12 cellular contexts compared by ENCODE assay signal in the genomic region with DNA sequence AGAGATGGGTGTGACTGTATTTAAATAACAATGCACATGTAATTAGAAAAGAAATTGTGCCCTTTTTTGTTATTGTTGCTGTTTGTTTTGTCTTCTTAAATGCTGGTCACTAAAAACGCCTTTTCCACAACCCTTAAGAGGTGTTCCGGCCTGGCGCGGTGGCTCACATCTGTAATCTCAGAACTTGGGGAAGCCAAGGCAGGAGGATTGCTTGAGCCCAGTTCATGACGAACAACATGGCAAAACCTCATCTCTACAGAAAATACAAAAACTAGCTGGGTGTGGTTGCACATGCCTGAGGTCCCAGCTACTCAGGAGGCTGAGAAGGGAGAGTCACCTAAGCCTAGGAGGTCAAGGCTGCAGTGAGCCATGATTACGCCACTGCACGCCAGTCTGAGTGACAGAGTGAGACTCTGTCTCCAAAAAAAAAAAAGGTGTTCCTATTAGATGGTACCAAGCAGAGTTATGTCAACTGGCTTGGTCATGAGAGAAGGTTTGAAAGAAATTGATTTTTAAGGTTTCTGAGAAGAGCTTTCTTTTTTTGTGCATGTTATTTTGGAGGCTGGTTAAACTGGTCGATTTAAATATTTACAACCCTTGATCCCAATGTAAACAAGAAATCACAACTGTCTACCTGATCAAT. TPM values are rescaled to one million over a fixed set of nuclear protein-coding genes. Genes with fewer than 3 reads are reported as not detected.
DNase-seq lines count a peak whose midpoint lies in the region; ATAC-seq and TF ChIP-seq lines count a peak whose summit lies in the region.
"Had no signal": no experiment of that assay in that cellular context is flagged by ENCODE, and none has a peak within 500 bp of the region (broad histone marks: within the 10 kb centered on the region; RNA-seq: fewer than 3 reads in every experiment).

No MANE protein-coding gene starts in this region.

- H3K4me1 Mint-ChIP-seq in activated CD4-positive, alpha-beta T cell treated with anti-CD3 and anti-CD28 coated beads, Interleukin-2, amount 10 ng/mL, durations not matched to agents 7 days and 5 days, result peaks cover 68% of the 10 kb centered on the region
- peaks cover 32% of the 10 kb centered on the region for H3K4me1 Mint-ChIP-seq in activated T-helper 17 cell treated with anti-CD3 and anti-CD28 coated beads, Interleukin-2, amount 50 U/mL, for 72 hours
- peaks cover 51 to 62% of the 10 kb centered on the region in 2 donors for H3K4me1 Mint-ChIP-seq in immature natural killer cell

- no peaks in the 10 kb centered on the region for H3K27me3 Mint-ChIP-seq in activated CD4-positive, alpha-beta T cell treated with anti-CD3 and anti-CD28 coated beads, Interleukin-2, amount 10 ng/mL, durations not matched to agents 7 days and 5 days
- H3K27me3 Mint-ChIP-seq in activated T-helper 17 cell treated with anti-CD3 and anti-CD28 coated beads, Interleukin-2, amount 50 U/mL, for 72 hours, result no peaks in the 10 kb centered on the region
- peaks cover 0 to 15% (median 3%) of the 10 kb centered on the region in 3 donors for H3K27me3 Mint-ChIP-seq in immature natural killer cell (ENCODE audit: low read depth in 3 of 3)

- peak overlapping the region; percentile 87 for H3K4me3 Mint-ChIP-seq in activated CD4-positive, alpha-beta T cell treated with anti-CD3 and anti-CD28 coated beads, Interleukin-2, amount 10 ng/mL, durations not matched to agents 7 days and 5 days
- peak overlapping the region; percentile 98 for H3K4me3 Mint-ChIP-seq in activated T-helper 17 cell treated with anti-CD3 and anti-CD28 coated beads, Interleukin-2, amount 50 U/mL, for 72 hours
- peak overlapping the region; percentile 91 to 95 (median 94) for H3K4me3 Mint-ChIP-seq in immature natural killer cell

- no peak for TF ChIP-seq CTCF in RWPE1 (conservative IDR thresholded peaks at IDR 0.05; ENCODE audit: low read depth)

- no peak overlapping the region for H3K27ac ChIP-seq in RWPE1

- peaks cover 5% of the 10 kb centered on the region for H3K36me3 Mint-ChIP-seq in activated CD4-positive, alpha-beta T cell treated with anti-CD3 and anti-CD28 coated beads, Interleukin-2, amount 10 ng/mL, durations not matched to agents 7 days and 5 days (ENCODE audit: low read depth)
- peaks cover 33% of the 10 kb centered on the region for H3K36me3 Mint-ChIP-seq in activated T-helper 17 cell treated with anti-CD3 and anti-CD28 coated beads, Interleukin-2, amount 50 U/mL, for 72 hours (ENCODE audit: low read depth)
- no peaks in the 10 kb centered on the region for H3K36me3 Mint-ChIP-seq in immature natural killer cell

- peak overlapping the region; percentile 89 for H3K27ac Mint-ChIP-seq in activated CD4-positive, alpha-beta T cell treated with anti-CD3 and anti-CD28 coated beads, Interleukin-2, amount 10 ng/mL, durations not matched to agents 7 days and 5 days
- H3K27ac Mint-ChIP-seq in activated T-helper 17 cell treated with anti-CD3 and anti-CD28 coated beads, Interleukin-2, amount 50 U/mL, for 72 hours, result peak overlapping the region; percentile 96
- H3K27ac Mint-ChIP-seq in immature natural killer cell, result peak overlapping the region; percentile 89 to 98 (median 94)

- no peaks in the 10 kb centered on the region for H3K9me3 Mint-ChIP-seq in activated CD4-positive, alpha-beta T cell treated with anti-CD3 and anti-CD28 coated beads, Interleukin-2, amount 10 ng/mL, durations not matched to agents 7 days and 5 days
- no peaks in the 10 kb centered on the region for H3K9me3 Mint-ChIP-seq in activated T-helper 17 cell treated with anti-CD3 and anti-CD28 coated beads, Interleukin-2, amount 50 U/mL, for 72 hours
- H3K9me3 Mint-ChIP-seq in immature natural killer cell, result no peaks in the 10 kb centered on the region

- DNase-seq in activated CD4-positive, alpha-beta T cell treated with anti-CD3 and anti-CD28 coated beads, Interleukin-2, amount 10 ng/mL, durations not matched to agents 7 days and 5 days, result no peak
- DNase-seq in activated CD4-positive, alpha-beta T cell treated with anti-CD3 and anti-CD28 coated beads for 1 hour, result no peak
- DNase-seq in immature natural killer cell, result no peak
- peak; percentile 54 for DNase-seq in superior temporal gyrus (ENCODE audit: extremely low spot score)
- no peak for DNase-seq in cerebellar cortex (ENCODE audit: low spot score)
- DNase-seq in NCI-H2196 treated with DMSO at 0.1 percent for 48 hours (lab: John Stamatoyannopoulos, UW; ENCODE audit: unreplicated experiment), result no peak
- no peak for DNase-seq in RWPE1 (ENCODE audit: low spot score)
- DNase-seq: activated CD8-positive, alpha-beta memory T cell treated with anti-CD3 and anti-CD28 coated beads, Interleukin-2, amount 50 U/mL, for 4 hours; NCI-H526 treated with DMSO at 0.1 percent for 48 hours had no signal

- CTCF ChIA-PET in activated CD4-positive, alpha-beta T cell treated with anti-CD3 and anti-CD28 coated beads, Interleukin-2, amount 10 ng/mL, durations not matched to agents 7 days and 5 days (lab: Charles Lee), result interaction anchor here (0.7 to 1.6 kb wide), 3 partner anchors 18 to 66 kb away, joined by 3 to 4 read pairs (median 3); no protein-coding TSS in a partner anchor
- CTCF ChIA-PET in RWPE1 (lab: Yijun Ruan, JAX), result interaction anchor here (0.6 to 1.4 kb wide), 2 partner anchors 23 to 96 kb away, joined by 4 read pairs; a partner anchor contains a TSS

- POLR2A ChIA-PET in activated CD4-positive, alpha-beta T cell treated with anti-CD3 and anti-CD28 coated beads, Interleukin-2, amount 10 ng/mL, durations not matched to agents 7 days and 5 days (lab: Charles Lee), result interaction anchor here (0.6 kb wide), 1 partner anchor 36 kb away, joined by 4 read pairs; no protein-coding TSS in a partner anchor
- POLR2A ChIA-PET in RWPE1 (lab: Yijun Ruan, JAX; ENCODE audit: low non-redundant PET), result no interaction called here

- no peak for ATAC-seq in activated T-helper 17 cell treated with anti-CD3 and anti-CD28 coated beads, Interleukin-2, amount 50 U/mL, for 72 hours (replicated peaks)

RNA-seq across cellular contexts. Expression of a gene that starts 23.5 kb away (rescaled TPM):
- total RNA-seq in activated CD4-positive, alpha-beta T cell treated with anti-CD3 and anti-CD28 coated beads, Interleukin-2, amount 10 ng/mL, durations not matched to agents 7 days and 5 days, result 10 to 100 TPM; 36.0 to 40.1 TPM
- 10 to 100 TPM; 32.9 to 51.1 TPM for total RNA-seq in activated T-helper 17 cell treated with anti-CD3 and anti-CD28 coated beads, Interleukin-2, amount 50 U/mL, for 72 hours
- 10 to 100 TPM; 24.0 to 45.4 (median 34.0) TPM for polyA plus RNA-seq in immature natural killer cell

RNA-seq across cellular contexts. Expression of a gene that starts 32.6 kb away (rescaled TPM):
- total RNA-seq in activated CD4-positive, alpha-beta T cell treated with anti-CD3 and anti-CD28 coated beads, Interleukin-2, amount 10 ng/mL, durations not matched to agents 7 days and 5 days, result 10 to 100 TPM; 26.7 to 41.6 TPM
- total RNA-seq in activated T-helper 17 cell treated with anti-CD3 and anti-CD28 coated beads, Interleukin-2, amount 50 U/mL, for 72 hours, result 10 to 100 TPM; 23.9 to 36.6 TPM
- polyA plus RNA-seq in immature natural killer cell, result 10 to 100 TPM; 11.0 to 17.8 (median 13.8) TPM

RNA-seq across cellular contexts. Expression of a gene that starts 34.4 kb away (rescaled TPM):
- not detected for total RNA-seq in activated CD4-positive, alpha-beta T cell treated with anti-CD3 and anti-CD28 coated beads, Interleukin-2, amount 10 ng/mL, durations not matched to agents 7 days and 5 days
- not detected for total RNA-seq in activated T-helper 17 cell treated with anti-CD3 and anti-CD28 coated beads, Interleukin-2, amount 50 U/mL, for 72 hours
- not detected for polyA plus RNA-seq in immature natural killer cell
- total RNA-seq: ureter had no signal
- polyA plus RNA-seq: AG04450 had no signal

RNA-seq across cellular contexts. Expression of a gene that starts 55.1 kb away (rescaled TPM):
- total RNA-seq in activated CD4-positive, alpha-beta T cell treated with anti-CD3 and anti-CD28 coated beads, Interleukin-2, amount 10 ng/mL, durations not matched to agents 7 days and 5 days, result 10 to 100 TPM; 15.7 to 19.7 TPM
- 10 to 100 TPM; 15.8 to 38.9 TPM for total RNA-seq in activated T-helper 17 cell treated with anti-CD3 and anti-CD28 coated beads, Interleukin-2, amount 50 U/mL, for 72 hours
- polyA plus RNA-seq in immature natural killer cell, result 1 to 10 TPM; 2.1 to 4.7 (median 3.3) TPM
